Comparison of ENCODE assay signal across 8 cellular contexts in the genomic region with DNA sequence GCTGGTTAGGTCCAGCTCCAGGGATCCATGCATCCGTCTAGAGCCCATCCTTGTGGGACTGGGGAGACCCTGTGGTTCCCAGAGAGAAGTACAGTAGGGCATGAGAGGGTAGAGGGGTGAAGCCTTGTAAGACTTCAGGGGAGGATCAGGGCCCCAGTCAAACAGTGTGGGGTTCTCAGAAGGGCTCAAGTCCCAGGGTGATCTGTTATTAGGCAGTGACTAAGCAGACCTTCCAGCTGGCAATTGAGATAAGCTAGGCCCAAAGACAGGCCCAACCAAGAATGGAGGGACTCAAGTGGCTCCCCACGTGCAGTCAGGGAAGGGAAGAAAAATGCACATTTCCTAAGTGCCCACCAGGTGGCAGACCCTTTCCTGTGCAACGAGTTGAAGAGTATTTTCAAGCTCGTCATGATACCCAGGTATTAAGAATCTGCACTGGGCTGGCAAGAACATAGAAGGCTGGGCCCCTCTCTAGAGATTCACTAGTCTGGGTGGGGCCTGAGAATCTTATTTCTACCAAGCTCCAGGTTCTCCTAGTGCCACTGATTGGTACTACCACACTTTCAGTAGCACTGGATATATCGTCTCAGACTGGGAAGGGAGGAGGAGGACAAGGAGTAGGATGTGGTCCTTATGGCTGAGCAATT.
DNase-seq lines count a peak whose midpoint lies in the region; ATAC-seq, FAIRE-seq and TF ChIP-seq lines count a peak whose summit lies in the region.

No MANE protein-coding gene starts in this region.

- no peaks in the 10 kb centered on the region for H3K27me3 Mint-ChIP-seq in astrocyte (ENCODE audit: low read depth, unreplicated experiment)
- H3K27me3 Mint-ChIP-seq in activated T-helper 2 cell treated with anti-CD3 and anti-CD28 coated beads, Interferon-gamma antibody, Interleukin-2, Interleukin-4, amounts not matched to agents 10 μg/mL and 5 μg/mL and 100 μg/mL, durations not matched to agents 14 hours and 24 hours and 36 hours (ENCODE audit: low read depth): no peaks in the 10 kb centered on the region

- no peak overlapping the region for H3K4me3 Mint-ChIP-seq in astrocyte (ENCODE audit: unreplicated experiment)
- no peak overlapping the region for H3K4me3 Mint-ChIP-seq in activated T-helper 2 cell treated with anti-CD3 and anti-CD28 coated beads, Interferon-gamma antibody, Interleukin-2, Interleukin-4, amounts not matched to agents 10 μg/mL and 5 μg/mL and 100 μg/mL, durations not matched to agents 14 hours and 24 hours and 36 hours (ENCODE audit: low read depth)

- no peaks in the 10 kb centered on the region for H3K4me1 ChIP-seq in astrocyte (ENCODE audit: insufficient read depth, low read length)
- peaks cover 7 to 23% (median 20%) of the 10 kb centered on the region in 3 donors for H3K4me1 ChIP-seq in skeletal muscle tissue (ENCODE audit: control insufficient read depth in 3 of 3, insufficient read depth in 3 of 3, low read length in 3 of 3)

- no peaks in the 10 kb centered on the region for H3K36me3 Mint-ChIP-seq in astrocyte (ENCODE audit: low read depth, unreplicated experiment)
- no peaks in the 10 kb centered on the region for H3K36me3 Mint-ChIP-seq in activated T-helper 2 cell treated with anti-CD3 and anti-CD28 coated beads, Interferon-gamma antibody, Interleukin-2, Interleukin-4, amounts not matched to agents 10 μg/mL and 5 μg/mL and 100 μg/mL, durations not matched to agents 14 hours and 24 hours and 36 hours (ENCODE audit: low read depth)

- no peak for FAIRE-seq in astrocyte (lab: Jason Lieb, UNC)

- ATAC-seq in GM19025 (IDR thresholded peaks at IDR 0.05; ENCODE audit: low read depth, unreplicated experiment) (peak; percentile 78), HG03108 (IDR thresholded peaks at IDR 0.05; ENCODE audit: unreplicated experiment) (peak; percentile 69)

- H3K27me3 ChIP-seq in astrocyte (ENCODE audit: insufficient read depth, low read length) (no peaks in the 10 kb centered on the region), skeletal muscle tissue (ENCODE audit: control insufficient read depth in 3 of 3, insufficient read depth in 3 of 3, low read length in 3 of 3) (no peaks in the 10 kb centered on the region)

- H3K4me2 ChIP-seq in astrocyte (ENCODE audit: low read length): no peak overlapping the region

- no peaks in the 10 kb centered on the region for H4K20me1 ChIP-seq in astrocyte (ENCODE audit: insufficient read depth, low read length)

- in situ Hi-C loops in Caki2 (cut with HindIII; ENCODE audit: low pct_unique_long_range_greater_than_20kb, low sequenced_read_pairs): no loop called here

- H2AFZ ChIP-seq in astrocyte (ENCODE audit: low read depth, low read length): no peak overlapping the region

- H3K4me3 ChIP-seq in astrocyte (ENCODE audit: insufficient read depth, low read depth, low read length): no peak overlapping the region
- H3K4me3 ChIP-seq in skeletal muscle tissue (ENCODE audit: low read length in 3 of 3): no peak overlapping the region

- H3K79me2 ChIP-seq in astrocyte (ENCODE audit: insufficient read depth, low read length): no peaks in the 10 kb centered on the region

- peak; percentile 69 for TF ChIP-seq CTCF in astrocyte (IDR thresholded peaks at IDR 0.05; ENCODE audit: insufficient read depth, low read depth, low read length)

- no peaks in the 10 kb centered on the region for H3K9me3 Mint-ChIP-seq in astrocyte (ENCODE audit: unreplicated experiment)
- no peaks in the 10 kb centered on the region for H3K9me3 Mint-ChIP-seq in activated T-helper 2 cell treated with anti-CD3 and anti-CD28 coated beads, Interferon-gamma antibody, Interleukin-2, Interleukin-4, amounts not matched to agents 10 μg/mL and 5 μg/mL and 100 μg/mL, durations not matched to agents 14 hours and 24 hours and 36 hours

- no peak overlapping the region for H3K9ac ChIP-seq in astrocyte (ENCODE audit: low read length)
- peak overlapping the region in 2 of 3 donors; percentile 8 to 18 for H3K9ac ChIP-seq in skeletal muscle tissue (ENCODE audit: low read depth in 1 of 3, low read length in 3 of 3)

- H3K36me3 ChIP-seq in astrocyte (ENCODE audit: insufficient read depth, low read length) (no peaks in the 10 kb centered on the region), skeletal muscle tissue (ENCODE audit: control insufficient read depth in 3 of 3, insufficient read depth in 3 of 3, low read length in 3 of 3) (peaks cover 0 to 4% (median 0%) of the 10 kb centered on the region in 3 donors)

- no peaks in the 10 kb centered on the region for H3K9me3 ChIP-seq in astrocyte (ENCODE audit: insufficient read depth, low read depth, low read length)
- H3K9me3 ChIP-seq in skeletal muscle tissue (ENCODE audit: control insufficient read depth in 3 of 3, low read length in 3 of 3): no peaks in the 10 kb centered on the region

- DNase-seq in Caki2 (ENCODE audit: low read depth) (peak; percentile 36), NCI-H69 (lab: John Stamatoyannopoulos, UW) (peak; percentile 75), astrocyte (ENCODE audit: low read depth) (peak; percentile 55), hypothalamus (lab: John Stamatoyannopoulos, UW) (peak in 27 of 51 donors; percentile 0 to 43 (median 9))
- DNase-seq in activated T-helper 2 cell treated with anti-CD3 and anti-CD28 coated beads, Interferon-gamma antibody, Interleukin-2, Interleukin-4, amounts not matched to agents 10 μg/mL and 5 μg/mL and 100 μg/mL, durations not matched to agents 14 hours and 24 hours and 36 hours (ENCODE audit: low spot score): no peak

- peak overlapping the region; percentile 31 for H3K27ac Mint-ChIP-seq in astrocyte (ENCODE audit: unreplicated experiment)
- H3K27ac Mint-ChIP-seq in activated T-helper 2 cell treated with anti-CD3 and anti-CD28 coated beads, Interferon-gamma antibody, Interleukin-2, Interleukin-4, amounts not matched to agents 10 μg/mL and 5 μg/mL and 100 μg/mL, durations not matched to agents 14 hours and 24 hours and 36 hours: no peak overlapping the region

- H3K27ac ChIP-seq in astrocyte (ENCODE audit: low read depth, low read length) (no peak overlapping the region), skeletal muscle tissue (ENCODE audit: low read depth, low read length) (peak overlapping the region; percentile 18)

- peaks cover 2% of the 10 kb centered on the region for H3K4me1 Mint-ChIP-seq in astrocyte (ENCODE audit: low read depth, unreplicated experiment)
- H3K4me1 Mint-ChIP-seq in activated T-helper 2 cell treated with anti-CD3 and anti-CD28 coated beads, Interferon-gamma antibody, Interleukin-2, Interleukin-4, amounts not matched to agents 10 μg/mL and 5 μg/mL and 100 μg/mL, durations not matched to agents 14 hours and 24 hours and 36 hours (ENCODE audit: low read depth): no peaks in the 10 kb centered on the region

- intact Hi-C loops in activated T-helper 2 cell treated with anti-CD3 and anti-CD28 coated beads, Interferon-gamma antibody, Interleukin-2, Interleukin-4, amounts not matched to agents 10 μg/mL and 5 μg/mL and 100 μg/mL, durations not matched to agents 14 hours and 24 hours and 36 hours (cut with micrococcal nuclease): loop anchor here (2.0 kb wide), 1 partner anchor 495 kb away; no protein-coding TSS in a partner anchor
